8 cellular contexts compared by ENCODE assay signal in the genomic region with DNA sequence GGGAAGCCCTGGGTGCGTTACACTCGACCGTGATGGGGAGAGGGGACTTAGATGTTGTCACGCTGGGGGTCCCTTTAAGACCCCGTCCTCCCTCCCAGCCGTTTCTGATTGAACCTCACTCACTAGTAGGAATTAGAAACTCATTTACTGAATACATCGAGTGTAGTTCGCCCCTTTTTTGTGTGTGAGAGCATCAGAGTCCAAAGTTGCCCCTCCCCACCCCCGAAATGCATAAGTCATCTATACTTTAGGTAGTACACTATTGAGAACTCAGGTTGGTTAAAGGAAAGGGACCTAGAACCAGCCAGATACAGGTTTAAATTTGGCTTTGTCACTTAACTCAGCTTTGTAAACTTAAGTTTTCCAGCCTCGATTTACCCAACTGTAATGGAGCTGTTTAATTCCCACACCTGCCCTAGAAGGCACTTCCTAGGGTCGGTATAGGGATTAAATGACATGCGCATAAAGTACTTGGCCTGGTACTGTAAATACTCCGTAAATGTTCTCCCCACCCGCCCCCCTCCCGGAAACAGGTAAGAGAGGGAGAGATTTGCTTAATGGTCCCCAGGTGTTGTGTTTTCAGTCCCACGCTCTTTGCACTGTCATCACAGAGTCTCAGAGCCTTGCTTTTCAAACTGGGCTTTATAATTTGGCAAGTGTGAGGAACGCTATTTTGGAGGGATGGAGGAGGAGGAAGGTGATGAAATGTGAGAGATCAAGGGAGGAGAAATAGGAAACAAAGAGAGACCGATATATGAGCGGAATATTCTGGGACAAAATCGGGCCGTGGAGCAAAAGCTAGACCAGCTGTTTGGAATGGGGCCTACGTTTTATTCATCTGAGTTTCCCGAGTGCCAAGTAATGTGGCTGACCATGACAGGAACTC. TPM values are rescaled to one million over a fixed set of nuclear protein-coding genes. Genes with fewer than 3 reads are reported as not detected.
A peak's percentile ranks its signal among the peaks of the same experiment; 100 is the strongest.
DNase-seq lines count a peak whose midpoint lies in the region; ATAC-seq and TF ChIP-seq lines count a peak whose summit lies in the region.

No MANE protein-coding gene starts in this region.

- H2AK9ac ChIP-seq in IMR-90 (replicated peaks; ENCODE audit: low read depth, low read length, poor library complexity), result peak overlapping the region; percentile 86

- peak overlapping the region in 1 of 2 experiments; percentile 37; a peak in 3 of 4 replicates for H4K8ac ChIP-seq in IMR-90 (ENCODE audit: low read depth in 2 of 2, low read length in 2 of 2)

- peak overlapping the region; percentile 72 for H3K4ac ChIP-seq in IMR-90 (ENCODE audit: low read depth, low read length)

- no peak for ATAC-seq in CD4-positive, CD25-positive, alpha-beta regulatory T cell (ENCODE audit: low read depth in 2 of 2)
- ATAC-seq in IMR-90 (ENCODE audit: low read depth) (no peak), GM18519 (IDR thresholded peaks at IDR 0.05; ENCODE audit: low FRiP score, unreplicated experiment) (no peak)

- H3K56ac ChIP-seq in IMR-90 (ENCODE audit: extremely low read depth, insufficient read depth, low read length), result peak overlapping the region; percentile 45; the same call in 1 of the 2 replicates

- no peak overlapping the region for H3K18ac ChIP-seq in IMR-90 (ENCODE audit: low read depth, low read length)

- peak overlapping the region; percentile 91 for H2BK5ac ChIP-seq in IMR-90 (ENCODE audit: low read depth, low read length, poor library complexity, severe bottlenecking)

- peak overlapping the region; percentile 86 to 98 (median 96) for H3K4me3 Mint-ChIP-seq in CD4-positive, CD25-positive, alpha-beta regulatory T cell
- peak overlapping the region; percentile 85 for H3K4me3 Mint-ChIP-seq in activated naive CD4-positive, alpha-beta T cell treated with anti-CD3 and anti-CD28 coated beads, Interleukin-2, amount 50 U/mL, for 24 hours

- H3K36me3 Mint-ChIP-seq in CD4-positive, CD25-positive, alpha-beta regulatory T cell, result peaks cover 8% of the 10 kb centered on the region
- peaks cover 3% of the 10 kb centered on the region for H3K36me3 Mint-ChIP-seq in activated naive CD4-positive, alpha-beta T cell treated with anti-CD3 and anti-CD28 coated beads, Interleukin-2, amount 50 U/mL, for 24 hours

- peaks cover 22% of the 10 kb centered on the region for H3K36me3 ChIP-seq in CD4-positive, CD25-positive, alpha-beta regulatory T cell (ENCODE audit: control insufficient read depth, insufficient read depth, low read length)
- H3K36me3 ChIP-seq in IMR-90 (ENCODE audit: control insufficient read depth, insufficient read depth, low read length) (peaks cover 13% of the 10 kb centered on the region), stomach smooth muscle (ENCODE audit: control insufficient read depth in 2 of 2, insufficient read depth in 2 of 2, low read length in 2 of 2) (peaks cover 12 to 14% of the 10 kb centered on the region in 2 donors)

- H4K5ac ChIP-seq in IMR-90 (ENCODE audit: low read depth, low read length), result no peak overlapping the region

- no peak overlapping the region for H2BK120ac ChIP-seq in IMR-90 (ENCODE audit: low read depth, low read length)

- peak overlapping the region; percentile 94 to 98 (median 96) for H3K27ac Mint-ChIP-seq in CD4-positive, CD25-positive, alpha-beta regulatory T cell
- peak overlapping the region; percentile 98 for H3K27ac Mint-ChIP-seq in activated naive CD4-positive, alpha-beta T cell treated with anti-CD3 and anti-CD28 coated beads, Interleukin-2, amount 50 U/mL, for 24 hours

- peak overlapping the region; percentile 24; the same call in 1 of the 2 replicates for H3K14ac ChIP-seq in IMR-90 (replicated peaks; ENCODE audit: low read depth, low read length)

- peak overlapping the region; percentile 90 for H3K4me2 ChIP-seq in IMR-90 (ENCODE audit: low read depth, low read length)

- H3K79me1 ChIP-seq in IMR-90 (ENCODE audit: low read depth in 1 of 2, low read length in 2 of 2), result peaks cover 9 to 28% of the 10 kb centered on the region in 2 experiments

- DNase-seq in CD4-positive, CD25-positive, alpha-beta regulatory T cell, result peak in 1 of 3 donors; percentile 34
- DNase-seq in IMR-90 (no peak), hippocampal formation (lab: John Stamatoyannopoulos, UW) (no peak), HPDE6-E6E7 (ENCODE audit: extremely low spot score) (no peak)

- 8% methylated on average over 8 of the region's 23 CpGs; no CpG with 5 or more reads in 1 of the 2 experiments for WGBS in IMR-90 (ENCODE audit: extremely low coverage in 2 of 2, insufficient read length in 1 of 2), 2 experiments

- H2BK15ac ChIP-seq in IMR-90 (ENCODE audit: low read depth, low read length), result no peak overlapping the region

- no peaks in the 10 kb centered on the region for H3K27me3 Mint-ChIP-seq in CD4-positive, CD25-positive, alpha-beta regulatory T cell
- no peaks in the 10 kb centered on the region for H3K27me3 Mint-ChIP-seq in activated naive CD4-positive, alpha-beta T cell treated with anti-CD3 and anti-CD28 coated beads, Interleukin-2, amount 50 U/mL, for 24 hours

- peaks cover 8% of the 10 kb centered on the region for H4K20me1 ChIP-seq in IMR-90 (ENCODE audit: insufficient read depth, low read length)

- H4K91ac ChIP-seq in IMR-90 (ENCODE audit: insufficient read depth, low read depth, low read length), result no peak overlapping the region

- dilution Hi-C loops in IMR-90 (cut with HindIII; ENCODE audit: low sequenced_read_pairs, unreplicated experiment), result no loop called here

- no TSS peak for BruUV-seq in IMR-90 (replicated peaks; lab: Mats Ljungman, UMichigan)

- H3K9ac ChIP-seq in IMR-90 (ENCODE audit: low read depth, low read length) (peak overlapping the region; percentile 86), stomach smooth muscle (ENCODE audit: low read length in 2 of 2) (peak overlapping the region; percentile 73 to 89)

- TF ChIP-seq CTCF in IMR-90 (conservative IDR thresholded peaks at IDR 0.05; ENCODE audit: low read depth, low read length), result no peak

- H3K27ac ChIP-seq in CD4-positive, CD25-positive, alpha-beta regulatory T cell (ENCODE audit: insufficient read depth, low read length, poor library complexity, severe bottlenecking), result peak overlapping the region; percentile 92
- H3K27ac ChIP-seq in IMR-90 (ENCODE audit: insufficient read depth, low read length), result peak overlapping the region; percentile 61
- H3K27ac ChIP-seq in stomach smooth muscle (ENCODE audit: low read length), result peak overlapping the region; percentile 95

- CTCF ChIA-PET in IMR-90 (lab: Yijun Ruan, JAX), result interaction anchor here (0.5 to 3.7 kb wide), 25 partner anchors 10 to 476 kb away, joined by 3 to 65 read pairs (median 4); no protein-coding TSS in a partner anchor

- H3K9me1 ChIP-seq in IMR-90 (ENCODE audit: insufficient read depth, low read length), result no peaks in the 10 kb centered on the region

- H3K4me1 Mint-ChIP-seq in CD4-positive, CD25-positive, alpha-beta regulatory T cell, result peaks cover 16 to 55% (median 36%) of the 10 kb centered on the region in 4 donors
- H3K4me1 Mint-ChIP-seq in activated naive CD4-positive, alpha-beta T cell treated with anti-CD3 and anti-CD28 coated beads, Interleukin-2, amount 50 U/mL, for 24 hours, result peaks cover 38% of the 10 kb centered on the region

- POLR2A ChIA-PET in IMR-90 (lab: Charles Lee; ENCODE audit: unreplicated experiment), result no interaction called here

- peaks cover 26% of the 10 kb centered on the region for H3K4me1 ChIP-seq in CD4-positive, CD25-positive, alpha-beta regulatory T cell (ENCODE audit: control insufficient read depth, insufficient read depth, low read length, poor library complexity, severe bottlenecking)
- H3K4me1 ChIP-seq in IMR-90 (ENCODE audit: control insufficient read depth, insufficient read depth, low read length), result peaks cover 1% of the 10 kb centered on the region; the same call in 1 of the 2 replicates
- H3K4me1 ChIP-seq in stomach smooth muscle (ENCODE audit: control insufficient read depth, insufficient read depth, low read length), result peaks cover 21% of the 10 kb centered on the region

- no peak for TF ChIP-seq POLR2A in IMR-90 (IDR thresholded peaks at IDR 0.05; ENCODE audit: low read depth, low read length)

- H3K9me3 ChIP-seq in CD4-positive, CD25-positive, alpha-beta regulatory T cell (ENCODE audit: control insufficient read depth in 2 of 2, low read length in 2 of 2), result no peaks in the 10 kb centered on the region
- H3K9me3 ChIP-seq in IMR-90 (ENCODE audit: control insufficient read depth, insufficient read depth, low read length) (no peaks in the 10 kb centered on the region), iPS-18c (ENCODE audit: control insufficient read depth, insufficient read depth, low read length) (no peaks in the 10 kb centered on the region), stomach smooth muscle (ENCODE audit: control insufficient read depth in 2 of 2, low read length in 2 of 2) (no peaks in the 10 kb centered on the region)

- peak overlapping the region; percentile 92 for H3K4me3 ChIP-seq in CD4-positive, CD25-positive, alpha-beta regulatory T cell (ENCODE audit: low read depth, low read length)
- H3K4me3 ChIP-seq in IMR-90 (ENCODE audit: insufficient read depth, low read depth, low read length), result peak overlapping the region; percentile 70
- peak overlapping the region; percentile 95 for H3K4me3 ChIP-seq in iPS-18c (ENCODE audit: insufficient read depth, low read depth, low read length)
- H3K4me3 ChIP-seq in stomach smooth muscle (ENCODE audit: low read length in 2 of 2), result peak overlapping the region; percentile 91 to 93

- H3K27me3 ChIP-seq in CD4-positive, CD25-positive, alpha-beta regulatory T cell (ENCODE audit: control insufficient read depth, insufficient read depth, low read length), result no peaks in the 10 kb centered on the region
- H3K27me3 ChIP-seq in IMR-90 (ENCODE audit: control insufficient read depth, insufficient read depth, low read length), result no peaks in the 10 kb centered on the region
- no peaks in the 10 kb centered on the region for H3K27me3 ChIP-seq in stomach smooth muscle (ENCODE audit: control insufficient read depth in 1 of 2, insufficient read depth in 2 of 2, low read length in 2 of 2)

- in situ Hi-C loops in IMR-90 (cut with MboI; ENCODE audit: low sequenced_read_pairs), result loop anchor here (25.0 kb wide), 1 partner anchor 340 kb away; no protein-coding TSS in a partner anchor

- no peak overlapping the region for H2BK20ac ChIP-seq in IMR-90 (ENCODE audit: low read depth, low read length)

- intact Hi-C loops in IMR-90 (cut with micrococcal nuclease), result loop anchor here (1.0 to 5.0 kb wide), 3 partner anchors 315 to 1168 kb away; a partner anchor contains a TSS

- no peak for TF ChIP-seq RAD21 in IMR-90 (IDR thresholded peaks at IDR 0.05; ENCODE audit: low read length)

- H3K23ac ChIP-seq in IMR-90 (ENCODE audit: low read depth, low read length), result peak overlapping the region; percentile 72

- H2AFZ ChIP-seq in IMR-90 (replicated peaks; ENCODE audit: low read length, poor library complexity), result peak overlapping the region; percentile 90

- no peaks in the 10 kb centered on the region for H3K9me3 Mint-ChIP-seq in CD4-positive, CD25-positive, alpha-beta regulatory T cell
- no peaks in the 10 kb centered on the region for H3K9me3 Mint-ChIP-seq in activated naive CD4-positive, alpha-beta T cell treated with anti-CD3 and anti-CD28 coated beads, Interleukin-2, amount 50 U/mL, for 24 hours

- H2AK5ac ChIP-seq in IMR-90 (ENCODE audit: low read depth, low read length), result no peak overlapping the region

RNA-seq across cellular contexts. Expression of a gene that starts 0.9 kb away (rescaled TPM):
- 29.9 TPM for total RNA-seq in CD4-positive, CD25-positive, alpha-beta regulatory T cell
- polyA plus RNA-seq in CD4-positive, CD25-positive, alpha-beta regulatory T cell, result 10 to 100 TPM; 13.0 to 14.5 (median 13.6) TPM
- 13.8 and 23.9 TPM in 2 replicates for total RNA-seq in IMR-90 (2012; rRNA removed)
- polyA plus RNA-seq in IMR-90 (2012; rRNA removed), result 10.7 and 13.4 TPM in 2 replicates
- polyA plus RNA-seq in IMR-90 (2012; cell fraction: cytosol; rRNA removed), result 3.8 and 4.8 TPM in 2 replicates
- polyA plus RNA-seq in IMR-90 (2012; cell fraction: nucleus; rRNA removed; ENCODE audit: low replicate concordance), result 9.8 and 36.2 TPM in 2 replicates

RNA-seq across cellular contexts. Expression of a gene that starts 4.5 kb away (rescaled TPM):
- total RNA-seq in CD4-positive, CD25-positive, alpha-beta regulatory T cell, result 97.8 TPM
- 10 to 100 TPM; 60.2 to 74.8 (median 69.7) TPM for polyA plus RNA-seq in CD4-positive, CD25-positive, alpha-beta regulatory T cell
- 53.0 and 54.5 TPM in 2 replicates for total RNA-seq in IMR-90 (2012; rRNA removed)
- 26.3 TPM in 2 replicates for polyA plus RNA-seq in IMR-90 (2012; rRNA removed)
- polyA plus RNA-seq in IMR-90 (2012; cell fraction: cytosol; rRNA removed), result 10.3 and 27.2 TPM in 2 replicates
- polyA plus RNA-seq in IMR-90 (2012; cell fraction: nucleus; rRNA removed; ENCODE audit: low replicate concordance), result 16.1 and 62.4 TPM in 2 replicates
